Comparison of ENCODE assay signal across 21 cellular contexts in the genomic region with DNA sequence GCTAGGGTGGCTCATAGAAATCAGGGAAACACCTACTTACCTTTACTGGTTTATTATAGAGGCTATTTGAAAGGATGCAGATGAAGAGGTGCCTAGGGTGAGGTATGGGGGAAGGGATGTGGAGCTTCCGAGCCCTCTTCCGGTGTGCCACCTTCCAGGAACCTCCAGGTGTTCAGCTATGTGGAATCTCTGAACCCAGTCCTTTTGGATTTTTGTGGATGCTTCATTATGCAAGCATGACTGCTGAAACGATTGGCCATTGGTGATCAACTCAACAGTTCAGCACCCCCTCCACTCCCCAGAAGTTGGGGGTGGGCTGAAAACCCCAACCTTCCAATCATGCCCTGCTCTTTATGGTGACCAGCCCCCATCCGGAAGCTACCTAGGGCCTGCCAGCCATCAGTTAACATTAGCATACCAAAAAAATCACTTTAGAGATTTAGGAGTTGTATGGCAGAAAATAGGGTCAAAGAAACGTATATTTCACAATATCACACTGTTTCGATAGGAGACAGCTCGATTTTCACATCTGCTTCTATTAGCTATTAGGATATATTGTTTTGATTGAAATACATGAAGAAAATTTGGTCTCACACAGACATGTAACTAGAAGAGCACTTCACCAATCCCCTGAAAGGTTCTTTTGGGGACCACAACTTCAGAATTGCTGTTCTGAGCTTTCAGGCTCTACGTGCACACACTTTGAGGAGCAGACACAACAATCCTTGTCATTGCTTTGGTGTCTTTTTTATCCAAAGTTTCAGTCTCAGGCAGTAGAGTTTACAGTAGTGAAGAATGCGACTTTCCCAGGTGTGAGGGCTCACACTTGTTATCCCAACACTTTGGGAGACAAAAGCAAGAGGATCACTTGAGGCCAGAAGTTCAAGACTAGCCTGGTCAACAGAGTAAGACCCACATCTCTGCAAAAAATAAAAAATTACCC. TPM values are rescaled to one million over a fixed set of nuclear protein-coding genes. Genes with fewer than 3 reads are reported as not detected.
DNase-seq lines count a peak whose midpoint lies in the region; ATAC-seq, FAIRE-seq and TF ChIP-seq lines count a peak whose summit lies in the region.
"Had no signal": no experiment of that assay in that cellular context is flagged by ENCODE, and none has a peak within 500 bp of the region (broad histone marks: within the 10 kb centered on the region; RNA-seq: fewer than 3 reads in every experiment).

No MANE protein-coding gene starts in this region.

- H3K9me3 ChIP-seq in OCI-LY7 (ENCODE audit: low read length) (no peaks in the 10 kb centered on the region), fibroblast of lung (ENCODE audit: control insufficient read depth, insufficient read depth, low read depth, low read length) (no peaks in the 10 kb centered on the region), mesodermal cell (ENCODE audit: control insufficient read depth, low read length) (no peaks in the 10 kb centered on the region), tibial artery (no peaks in the 10 kb centered on the region)
- H3K9me3 ChIP-seq: heart left ventricle, sigmoid colon, SJSA1, testis had no signal

- peaks cover 5% of the 10 kb centered on the region; the same call in 1 of the 2 replicates for H3K36me3 ChIP-seq in OCI-LY7 (ENCODE audit: insufficient read depth, low read length)
- no peaks in the 10 kb centered on the region for H3K36me3 ChIP-seq in fibroblast of lung (ENCODE audit: control insufficient read depth, insufficient read depth, low read length)
- H3K36me3 ChIP-seq in mesodermal cell (ENCODE audit: control insufficient read depth, insufficient read depth, low read length): peaks cover 9% of the 10 kb centered on the region
- peaks cover 0 to 3% (median 0%) of the 10 kb centered on the region in 3 donors for H3K36me3 ChIP-seq in tibial artery
- H3K36me3 ChIP-seq: sigmoid colon had no signal

- H3K9me2 ChIP-seq in OCI-LY7 (ENCODE audit: insufficient read depth, low read length): no peaks in the 10 kb centered on the region

- H2AFZ ChIP-seq in OCI-LY7 (ENCODE audit: low read length) (peak overlapping the region; percentile 1; the same call in 1 of the 2 replicates), fibroblast of lung (ENCODE audit: low read length) (peak overlapping the region; percentile 26)

- no peak for ATAC-seq in GM18861 (IDR thresholded peaks at IDR 0.05; ENCODE audit: unreplicated experiment)
- ATAC-seq: activated T-cell treated with anti-CD3 and anti-CD28 coated beads, Interleukin-2, amount 50 U/mL, for 72 hours; heart left ventricle had no signal

- in situ Hi-C loops in KBM-7 (cut with MboI; ENCODE audit: low pct_unique_long_range_greater_than_20kb, low sequenced_read_pairs): no loop called here

- H3K79me2 ChIP-seq in OCI-LY7 (ENCODE audit: insufficient read depth, low read depth, low read length) (peaks cover 17% of the 10 kb centered on the region; the same call in 1 of the 2 replicates), fibroblast of lung (ENCODE audit: control insufficient read depth, insufficient read depth, low read length) (peaks cover 8% of the 10 kb centered on the region)

- FAIRE-seq in GM12891 (lab: Jason Lieb, UNC): no peak

- intact Hi-C loops in OCI-LY7 (cut with micrococcal nuclease; ENCODE audit: unreplicated experiment) (no loop called here), tibial artery (cut with DNase I; ENCODE audit: low total_unique reads) (no loop called here)

- H3K9ac ChIP-seq in fibroblast of lung (ENCODE audit: insufficient read depth, low read length): no peak overlapping the region

- H3K4me3 ChIP-seq in OCI-LY7 (ENCODE audit: low read depth, low read length, poor library complexity, severe bottlenecking): no peak overlapping the region
- H3K4me3 ChIP-seq in fibroblast of lung (replicated peaks in 1 of 4; ENCODE audit: control extremely low read depth in 1 of 4, insufficient read depth in 1 of 4, low read depth in 3 of 4, low read length in 4 of 4): no peak overlapping the region
- H3K4me3 ChIP-seq in mesodermal cell (ENCODE audit: extremely low read depth, insufficient read depth, low read length, poor library complexity, severe bottlenecking): no peak overlapping the region
- no peak overlapping the region for H3K4me3 ChIP-seq in tibial artery
- H3K4me3 ChIP-seq: heart left ventricle, sigmoid colon, SJSA1, testis had no signal

- BruUV-seq in OCI-LY7 (replicated peaks; lab: Mats Ljungman, UMichigan): no TSS peak

- no peak for TF ChIP-seq POLR2A in GM12891 (IDR thresholded peaks at IDR 0.05; ENCODE audit: low read depth, low read length)

- WGBS in mesodermal cell (ENCODE audit: insufficient coverage in 2 of 2), 2 experiments: 37 to 52% methylated on average over 4 to 5 of the region's 9 CpGs

- H3K4me1 ChIP-seq in OCI-LY7 (ENCODE audit: insufficient read depth, low read length, poor library complexity, severe bottlenecking) (peaks cover 27% of the 10 kb centered on the region), fibroblast of lung (ENCODE audit: control insufficient read depth, extremely low read depth, insufficient read depth, low read length) (no peaks in the 10 kb centered on the region), mesodermal cell (ENCODE audit: control insufficient read depth, insufficient read depth, low read length, poor library complexity, severe bottlenecking) (peaks cover 5% of the 10 kb centered on the region), tibial artery (peaks cover 0 to 30% (median 16%) of the 10 kb centered on the region in 4 donors)

- POLR2A ChIA-PET in OCI-LY7 (lab: Charles Lee): interaction anchor here (0.6 to 1.4 kb wide), 4 partner anchors 10 to 99 kb away, joined by 3 to 8 read pairs (median 4); partner anchors contain the start of gene TAF6L

- no peak overlapping the region for H3K27ac ChIP-seq in OCI-LY7 (ENCODE audit: low read depth, low read length, poor library complexity, severe bottlenecking)
- H3K27ac ChIP-seq in fibroblast of lung (ENCODE audit: insufficient read depth, low read length): no peak overlapping the region
- H3K27ac ChIP-seq in mesodermal cell (ENCODE audit: low read depth, low read length, severe bottlenecking): peak overlapping the region; percentile 10
- no peak overlapping the region for H3K27ac ChIP-seq in tibial artery
- H3K27ac ChIP-seq: epithelial cell of prostate, heart left ventricle, sigmoid colon, SJSA1, testis had no signal

- no peak overlapping the region for H3K4me2 ChIP-seq in OCI-LY7 (ENCODE audit: low read length)
- no peak overlapping the region for H3K4me2 ChIP-seq in fibroblast of lung (ENCODE audit: extremely low read depth, insufficient read depth, low read length)

- no peaks in the 10 kb centered on the region for H4K20me1 ChIP-seq in OCI-LY7 (ENCODE audit: insufficient read depth, low read length)
- no peaks in the 10 kb centered on the region for H4K20me1 ChIP-seq in fibroblast of lung (ENCODE audit: control insufficient read depth, extremely low read depth, insufficient read depth, low read length)

- DNase-seq in OCI-LY7 (ENCODE audit: low spot score) (no peak), fibroblast of lung (ENCODE audit: low read depth in 2 of 2) (no peak), GM12891 (ENCODE audit: insufficient read length, low spot score) (no peak), KBM-7 (no peak), tibial artery (no peak)
- DNase-seq: activated CD4-positive, alpha-beta T cell treated with anti-CD3 and anti-CD28 coated beads for 4 hours; activated naive CD4-positive, alpha-beta T cell treated with anti-CD3 and anti-CD28 coated beads, Interleukin-2, amount 10 ng/mL, durations not matched to agents 7 days and 5 days; activated T-cell treated with anti-CD3 and anti-CD28 coated beads, Interleukin-2, amount 50 U/mL, for 72 hours; CD4-positive, CD25-positive, alpha-beta regulatory T cell; dermis blood vessel endothelial cell; heart left ventricle; NCI-H1105 treated with DMSO at 0.1 percent for 48 hours; NCI-H2107; NCI-H510A treated with DMSO at 0.1 percent for 48 hours; NK-92 treated with Interleukin-12 subunit alpha and Interleukin-12 subunit beta, amount 100 ng/mL, for 24 hours; sigmoid colon; testis had no signal

- TF ChIP-seq CTCF in OCI-LY7 (conservative IDR thresholded peaks at IDR 0.05; ENCODE audit: low read length) (no peak), fibroblast of lung (conservative IDR thresholded peaks at IDR 0.05 in 1 of 2, IDR thresholded peaks at IDR 0.05 in 1 of 2; ENCODE audit: low read depth in 1 of 2, low read length in 2 of 2) (no peak), tibial artery (IDR thresholded peaks at IDR 0.05) (no peak)

- H3K27me3 ChIP-seq in fibroblast of lung (ENCODE audit: control insufficient read depth, insufficient read depth, low read length): no peaks in the 10 kb centered on the region
- no peaks in the 10 kb centered on the region for H3K27me3 ChIP-seq in tibial artery
- H3K27me3 ChIP-seq: heart left ventricle, sigmoid colon, SJSA1, testis had no signal

- CTCF ChIA-PET in OCI-LY7 (lab: Charles Lee; ENCODE audit: unreplicated experiment): interaction anchor here (0.5 kb wide), 2 partner anchors 72 to 213 kb away, joined by 9 to 13 read pairs; no protein-coding TSS in a partner anchor

RNA-seq across cellular contexts. Expression of gene POLR2G, which starts 3.3 kb away (rescaled TPM):
- total RNA-seq in OCI-LY7 (2014; rRNA removed; shearing (Covaris generic)): 108 and 118 TPM in 2 replicates
- total RNA-seq in OCI-LY7 (2022) (115 and 118 TPM in 2 replicates), fibroblast of lung (68.8 and 80.6 TPM in 2 replicates)
- polyA plus RNA-seq in fibroblast of lung: 216 and 228 TPM in 2 replicates
- polyA plus RNA-seq in fibroblast of lung (2012): 145 and 168 TPM in 2 replicates
- polyA minus RNA-seq in fibroblast of lung (ENCODE audit: low replicate concordance): 85.1 and 181 TPM in 2 replicates
- 97.1 TPM for polyA plus RNA-seq in mesodermal cell (2013, experiment 1 of 2)
- 86.4 TPM for polyA plus RNA-seq in mesodermal cell (2013, experiment 2 of 2)
- polyA plus RNA-seq in GM12891 (2012; ENCODE audit: low read depth, missing spikeins): 145 TPM

RNA-seq across cellular contexts. Expression of gene ZBTB3, which starts 4.2 kb away (rescaled TPM):
- total RNA-seq in OCI-LY7 (2014; rRNA removed; shearing (Covaris generic)): 11.1 and 11.8 TPM in 2 replicates
- total RNA-seq in OCI-LY7 (2022): 10.7 and 11.3 TPM in 2 replicates
- 13.4 and 14.4 TPM in 2 replicates for total RNA-seq in fibroblast of lung
- polyA plus RNA-seq in fibroblast of lung: 6.2 and 6.8 TPM in 2 replicates
- polyA plus RNA-seq in fibroblast of lung (2012): 2.3 and 3.6 TPM in 2 replicates
- polyA minus RNA-seq in fibroblast of lung (ENCODE audit: low replicate concordance): 13.5 and 18.3 TPM in 2 replicates
- polyA plus RNA-seq in mesodermal cell (2013, experiment 1 of 2): 5.1 TPM
- polyA plus RNA-seq in mesodermal cell (2013, experiment 2 of 2): 5.3 TPM
- 2.7 TPM for polyA plus RNA-seq in GM12891 (2012; ENCODE audit: low read depth, missing spikeins)

RNA-seq across cellular contexts. Expression of gene TAF6L, which starts 13.1 kb away (rescaled TPM):
- total RNA-seq in OCI-LY7 (2014; rRNA removed; shearing (Covaris generic)): 23.7 and 26.1 TPM in 2 replicates
- total RNA-seq in OCI-LY7 (2022): 24.1 and 29.9 TPM in 2 replicates
- 16.7 and 18.8 TPM in 2 replicates for total RNA-seq in fibroblast of lung
- polyA plus RNA-seq in fibroblast of lung: 10.0 and 12.7 TPM in 2 replicates
- 8.8 and 11.7 TPM in 2 replicates for polyA plus RNA-seq in fibroblast of lung (2012)
- 18.7 and 23.0 TPM in 2 replicates for polyA minus RNA-seq in fibroblast of lung (ENCODE audit: low replicate concordance)
- 15.4 TPM for polyA plus RNA-seq in mesodermal cell (2013, experiment 1 of 2)
- 18.4 TPM for polyA plus RNA-seq in mesodermal cell (2013, experiment 2 of 2)
- 20.8 TPM for polyA plus RNA-seq in GM12891 (2012; ENCODE audit: low read depth, missing spikeins)

RNA-seq across cellular contexts. Expression of gene TMEM179B, which starts 29.1 kb away (rescaled TPM):
- total RNA-seq in OCI-LY7 (2014; rRNA removed; shearing (Covaris generic)): 22.8 and 33.1 TPM in 2 replicates
- 18.6 and 21.5 TPM in 2 replicates for total RNA-seq in OCI-LY7 (2022)
- 27.5 and 41.9 TPM in 2 replicates for total RNA-seq in fibroblast of lung
- 64.8 and 69.5 TPM in 2 replicates for polyA plus RNA-seq in fibroblast of lung
- polyA plus RNA-seq in fibroblast of lung (2012): 65.6 and 75.1 TPM in 2 replicates
- polyA minus RNA-seq in fibroblast of lung (ENCODE audit: low replicate concordance): 104 and 112 TPM in 2 replicates
- 44.9 TPM for polyA plus RNA-seq in mesodermal cell (2013, experiment 1 of 2)
- 41.4 TPM for polyA plus RNA-seq in mesodermal cell (2013, experiment 2 of 2)
- polyA plus RNA-seq in GM12891 (2012; ENCODE audit: low read depth, missing spikeins): 25.1 TPM

RNA-seq across cellular contexts. Expression of gene TTC9C, which starts 29.8 kb away (rescaled TPM):
- total RNA-seq in OCI-LY7 (2014; rRNA removed; shearing (Covaris generic)): 36.7 and 51.7 TPM in 2 replicates
- 70.2 and 75.1 TPM in 2 replicates for total RNA-seq in OCI-LY7 (2022)
- 32.4 and 44.4 TPM in 2 replicates for total RNA-seq in fibroblast of lung
- polyA plus RNA-seq in fibroblast of lung: 26.1 and 27.3 TPM in 2 replicates
- 31.7 and 33.3 TPM in 2 replicates for polyA plus RNA-seq in fibroblast of lung (2012)
- 23.4 and 23.7 TPM in 2 replicates for polyA minus RNA-seq in fibroblast of lung (ENCODE audit: low replicate concordance)
- 62.2 TPM for polyA plus RNA-seq in mesodermal cell (2013, experiment 1 of 2)
- polyA plus RNA-seq in mesodermal cell (2013, experiment 2 of 2): 59.3 TPM
- polyA plus RNA-seq in GM12891 (2012; ENCODE audit: low read depth, missing spikeins): 43.2 TPM
